Comparison of ENCODE assay signal across 22 cellular contexts in genomic region chr7:22403344-22403743, GRCh38. TPM values are rescaled to one million over a fixed set of nuclear protein-coding genes. Genes with fewer than 3 reads are reported as not detected.
"Had no signal": no experiment of that assay in that cellular context is flagged by ENCODE, and none has a peak within 500 bp of the region (broad histone marks: within the 10 kb centered on the region; RNA-seq: fewer than 3 reads in every experiment).

No MANE protein-coding gene starts in this region.

- H3K4me1 ChIP-seq: esophagus muscularis mucosa, gastrocnemius medialis, heart right ventricle, right atrium auricular region, sigmoid colon had no signal

- FAIRE-seq: endometrium, urothelium cell line had no signal

- H3K4me3 Mint-ChIP-seq: naive thymus-derived CD4-positive, alpha-beta T cell; neural crest cell; type B pancreatic cell had no signal

- H3K36me3 ChIP-seq: esophagus muscularis mucosa, gastrocnemius medialis, heart right ventricle, ovary, right atrium auricular region, sigmoid colon had no signal

- DNase-seq: effector CD8-positive, alpha-beta T cell; gastrocnemius medialis; heart right ventricle; hypothalamus; islet precursor cell; mammary epithelial cell; naive thymus-derived CD4-positive, alpha-beta T cell; nucleus accumbens; ovary; sigmoid colon; stimulated activated CD4-positive, alpha-beta T cell treated with anti-CD3 and anti-CD28 coated beads, Interleukin-12 subunit alpha, Interleukin-12 subunit beta, amount 100 ng/mL, for 4 hours; stimulated activated naive CD4-positive, alpha-beta T cell treated with Interleukin-2 at 50 U/mL for 16 hours had no signal

- H3K9me3 ChIP-seq: esophagus muscularis mucosa, gastrocnemius medialis, heart right ventricle, ovary, right atrium auricular region, sigmoid colon had no signal

- H3K27me3 ChIP-seq: esophagus muscularis mucosa, gastrocnemius medialis, heart right ventricle, ovary, right atrium auricular region, sigmoid colon had no signal

- H3K4me1 Mint-ChIP-seq: neural crest cell had no signal

- H3K27ac ChIP-seq: coronary artery, epithelial cell of prostate, esophagus muscularis mucosa, gastrocnemius medialis, heart right ventricle, ovary, right atrium auricular region, sigmoid colon, skin epidermis had no signal

- H3K9me3 Mint-ChIP-seq: neural crest cell, type B pancreatic cell had no signal

- H3K4me3 ChIP-seq: coronary artery, esophagus muscularis mucosa, gastrocnemius medialis, heart right ventricle, ovary, right atrium auricular region, sigmoid colon, skin epidermis had no signal

- H3K27ac Mint-ChIP-seq: naive thymus-derived CD4-positive, alpha-beta T cell; type B pancreatic cell had no signal

- ATAC-seq: gastrocnemius medialis; heart right ventricle; left lobe of liver; naive thymus-derived CD4-positive, alpha-beta T cell had no signal

RNA-seq across cellular contexts. Expression of gene RAPGEF5, which starts 46.4 kb away (rescaled TPM):
- polyA plus RNA-seq: naive thymus-derived CD4-positive, alpha-beta T cell had no signal
